In the genomic region with DNA sequence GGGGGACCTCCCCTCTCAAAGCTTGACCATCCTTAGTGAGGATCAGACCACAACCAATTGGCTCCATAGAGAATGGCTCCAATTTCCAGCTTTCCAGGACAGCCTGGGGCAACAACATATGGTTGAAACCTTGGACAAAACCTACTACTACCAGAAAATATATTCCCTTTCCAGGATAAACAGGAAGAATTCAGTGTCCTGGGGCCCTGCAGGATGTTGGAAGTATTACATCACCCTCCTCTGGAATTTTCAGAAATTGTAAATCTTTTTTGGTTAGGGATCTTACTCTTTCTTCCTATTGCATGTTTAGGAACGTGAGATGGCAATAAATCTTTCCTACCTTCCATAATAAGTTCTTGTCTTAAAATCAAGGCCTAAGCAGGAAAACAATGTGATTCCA, we compare ENCODE assay signal across 1 cellular context.
TF ChIP-seq lines count a peak whose summit lies in the region.

No MANE protein-coding gene starts in this region.

TF ChIP-seq in GM23338, 12 proteins besides CTCF, POLR2A, EP300 and RAD21 (continued from another document):
- TF ChIP-seq POLR2AphosphoS5 (IDR thresholded peaks at IDR 0.05; ENCODE audit: low read depth) (no peak), NANOG (IDR thresholded peaks at IDR 0.05; ENCODE audit: borderline replicate concordance) (no peak)
